8 cellular contexts compared by ENCODE assay signal in genomic region chr2:159290289-159290907, GRCh38. TPM values are rescaled to one million over a fixed set of nuclear protein-coding genes. Genes with fewer than 3 reads are reported as not detected.
DNase-seq lines count a peak whose midpoint lies in the region; ATAC-seq, FAIRE-seq and TF ChIP-seq lines count a peak whose summit lies in the region.

No MANE protein-coding gene starts in this region.

- POLR2A ChIA-PET in K562 (lab: Yijun Ruan, JAX): interaction anchor here (1.3 kb wide), 2 partner anchors 12 to 422 kb away, joined by 3 to 4 read pairs; partner anchors contain the start of gene MARCHF7

- H3K4me1 ChIP-seq in ACC112 (ENCODE audit: control insufficient read depth, insufficient read depth, low read length, unreplicated experiment): peaks cover 21% of the 10 kb centered on the region
- peaks cover 24 to 27% of the 10 kb centered on the region in 2 experiments for H3K4me1 ChIP-seq in K562 (replicated peaks in 1 of 2; ENCODE audit: control insufficient read depth in 2 of 2, insufficient read depth in 2 of 2, low read length in 2 of 2)

- H3K9me3 ChIP-seq in K562 (replicated peaks; ENCODE audit: control insufficient read depth, insufficient read depth, low read depth, low read length): no peaks in the 10 kb centered on the region

- H3K79me2 ChIP-seq in ACC112 (ENCODE audit: control insufficient read depth, insufficient read depth, low read length, unreplicated experiment): peaks cover 5% of the 10 kb centered on the region
- peaks cover 11% of the 10 kb centered on the region for H3K79me2 ChIP-seq in K562 (ENCODE audit: control insufficient read depth, insufficient read depth, low read length)

- H3K9me1 ChIP-seq in K562 (ENCODE audit: control insufficient read depth, insufficient read depth, low read length): no peaks in the 10 kb centered on the region

- peak overlapping the region; percentile 77 to 95 for H3K27ac Mint-ChIP-seq in stimulated activated naive CD8-positive, alpha-beta T cell treated with anti-CD3 and anti-CD28 coated beads, Interleukin-15, amount 100 ng/mL, for 72 hours

- no peaks in the 10 kb centered on the region for H4K20me1 ChIP-seq in K562 (replicated peaks; ENCODE audit: control insufficient read depth, insufficient read depth, low read length)

- H3K27ac ChIP-seq in ACC112 (ENCODE audit: low read depth, low read length): no peak overlapping the region
- H3K27ac ChIP-seq in K562 (ENCODE audit: extremely low read depth, low read depth, low read length): no peak overlapping the region

- TF ChIP-seq CTCF in GM06990 (IDR thresholded peaks at IDR 0.05; ENCODE audit: insufficient read depth, low read length, poor library complexity, severe bottlenecking): no peak
- 0 out of 6 replicates have a peak, but pooled peaks of 1 of the 3 experiments have one; percentile 7 for TF ChIP-seq CTCF in K562 (IDR thresholded peaks at IDR 0.05 in 2 of 3, conservative IDR thresholded peaks at IDR 0.05 in 1 of 3; ENCODE audit: insufficient read depth in 2 of 3, low read depth in 1 of 3, low read length in 3 of 3)

- in situ Hi-C loops in K562 (cut with MboI): no loop called here

- H3K9ac ChIP-seq in K562 (ENCODE audit: insufficient read depth in 1 of 2, low read depth in 2 of 2, low read length in 2 of 2): no peak overlapping the region

- intact Hi-C loops in K562 (cut with micrococcal nuclease): no loop called here

- CTCF ChIA-PET in K562 (lab: Yijun Ruan, JAX; ENCODE audit: low intra/inter-chr PET ratio): no interaction called here

- no peak overlapping the region for H3K4me2 ChIP-seq in K562 (ENCODE audit: insufficient read depth, low read length)

- no peaks in the 10 kb centered on the region for H3K27me3 Mint-ChIP-seq in stimulated activated naive CD8-positive, alpha-beta T cell treated with anti-CD3 and anti-CD28 coated beads, Interleukin-15, amount 100 ng/mL, for 72 hours

- peak; percentile 34; the same call in 1 of the 2 replicates for TF ChIP-seq EP300 in K562 (IDR thresholded peaks at IDR 0.05; ENCODE audit: low read length)

- no peak for FAIRE-seq in K562 (lab: Jason Lieb, UNC)

- H3K4me3 ChIP-seq in ACC112 (ENCODE audit: low read depth, low read length) (no peak overlapping the region), GM06990 (replicated peaks; ENCODE audit: low read depth, low read length) (no peak overlapping the region), K562 (no peak overlapping the region)

- no peaks in the 10 kb centered on the region for H3K36me3 ChIP-seq in ACC112 (ENCODE audit: insufficient read depth, low read length)
- H3K36me3 ChIP-seq in GM06990 (ENCODE audit: control insufficient read depth, insufficient read depth, low read length): no peaks in the 10 kb centered on the region
- no peaks in the 10 kb centered on the region for H3K36me3 ChIP-seq in K562 (ENCODE audit: control insufficient read depth, insufficient read depth, low read length)

- no peaks in the 10 kb centered on the region for H3K9me3 Mint-ChIP-seq in stimulated activated naive CD8-positive, alpha-beta T cell treated with anti-CD3 and anti-CD28 coated beads, Interleukin-15, amount 100 ng/mL, for 72 hours

- H3K27me3 ChIP-seq in ACC112 (ENCODE audit: insufficient read depth, low read length) (no peaks in the 10 kb centered on the region), GM06990 (replicated peaks; ENCODE audit: control insufficient read depth, insufficient read depth, low read length) (no peaks in the 10 kb centered on the region), K562 (ENCODE audit: control insufficient read depth in 2 of 2, insufficient read depth in 2 of 2, low read length in 2 of 2) (no peaks in the 10 kb centered on the region)

- H2AFZ ChIP-seq in ACC112 (ENCODE audit: low read length, unreplicated experiment) (peak overlapping the region; percentile 1), K562 (ENCODE audit: low read depth, low read length) (peak overlapping the region; percentile 52)

- TF ChIP-seq RAD21 in K562 (CRISPR knock-in tag; conservative IDR thresholded peaks at IDR 0.05 in 1 of 2, IDR thresholded peaks at IDR 0.05 in 1 of 2): peak in 1 of 2 experiments; percentile 22; a peak in 1 of 4 replicates

- no TSS peak for BruUV-seq in K562 (replicated peaks; lab: Mats Ljungman, UMichigan)

- TF ChIP-seq POLR2A in K562 (conservative IDR thresholded peaks at IDR 0.05): no peak

- H3K4me3 Mint-ChIP-seq in stimulated activated naive CD8-positive, alpha-beta T cell treated with anti-CD3 and anti-CD28 coated beads, Interleukin-15, amount 100 ng/mL, for 72 hours: peak overlapping the region; percentile 40 to 44

- WGBS in K562 (ENCODE audit: insufficient coverage, low coverage, missing lambda C conversion rate): 30% methylated on average over 7 of the region's 7 CpGs

- H3K4me1 Mint-ChIP-seq in stimulated activated naive CD8-positive, alpha-beta T cell treated with anti-CD3 and anti-CD28 coated beads, Interleukin-15, amount 100 ng/mL, for 72 hours: peaks cover 34% of the 10 kb centered on the region

- ATAC-seq in K562 (no peak), HG03175 (IDR thresholded peaks at IDR 0.05; ENCODE audit: unreplicated experiment) (no peak)
- peak; percentile 59 for ATAC-seq in stimulated activated naive CD8-positive, alpha-beta T cell treated with anti-CD3 and anti-CD28 coated beads, Interleukin-15, amount 100 ng/mL, for 72 hours

- peak; percentile 39 for DNase-seq in GM06990 (ENCODE audit: extremely low read depth, insufficient read length)
- peak; percentile 66 for DNase-seq in NCI-H748 (lab: John Stamatoyannopoulos, UW; ENCODE audit: unreplicated experiment)
- peak in 1 of 4 experiments; percentile 49 for DNase-seq in K562 (ENCODE audit: extremely low read depth in 1 of 4, low spot score in 3 of 4)
- DNase-seq in stimulated activated naive CD8-positive, alpha-beta T cell treated with anti-CD3 and anti-CD28 coated beads, Interleukin-15, amount 100 ng/mL, for 72 hours: peak; percentile 49 to 56
- no peak for DNase-seq in COLO829 (ENCODE audit: low spot score)
- no peak for DNase-seq in NCI-H446 treated with DMSO at 0.1 percent for 48 hours (lab: John Stamatoyannopoulos, UW)

TF ChIP-seq in K562, 482 proteins besides CTCF, POLR2A, EP300 and RAD21 (continues in another document):
- TF ChIP-seq, protein P1, sequence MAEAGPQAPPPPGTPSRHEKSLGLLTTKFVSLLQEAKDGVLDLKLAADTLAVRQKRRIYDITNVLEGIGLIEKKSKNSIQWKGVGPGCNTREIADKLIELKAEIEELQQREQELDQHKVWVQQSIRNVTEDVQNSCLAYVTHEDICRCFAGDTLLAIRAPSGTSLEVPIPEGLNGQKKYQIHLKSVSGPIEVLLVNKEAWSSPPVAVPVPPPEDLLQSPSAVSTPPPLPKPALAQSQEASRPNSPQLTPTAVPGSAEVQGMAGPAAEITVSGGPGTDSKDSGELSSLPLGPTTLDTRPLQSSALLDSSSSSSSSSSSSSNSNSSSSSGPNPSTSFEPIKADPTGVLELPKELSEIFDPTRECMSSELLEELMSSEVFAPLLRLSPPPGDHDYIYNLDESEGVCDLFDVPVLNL (CRISPR knock-in tag; IDR thresholded peaks at IDR 0.05; ENCODE audit: low read depth): no peak
- no peak for TF ChIP-seq JUNB (CRISPR knock-in tag; conservative IDR thresholded peaks at IDR 0.05)
- TF ChIP-seq ZNF717 (CRISPR knock-in tag; IDR thresholded peaks at IDR 0.05): no peak
- peak; percentile 38; the same call in 1 of the 2 replicates for TF ChIP-seq JUND (IDR thresholded peaks at IDR 0.05; ENCODE audit: borderline replicate concordance, low read depth, low read length)
- TF ChIP-seq JUND (tag; IDR thresholded peaks at IDR 0.05; ENCODE audit: borderline replicate concordance, low read depth, low read length): 0 out of 3 replicates have a peak, but pooled peaks have one; percentile 37
- TF ChIP-seq CCNT2 (IDR thresholded peaks at IDR 0.05; ENCODE audit: borderline replicate concordance, extremely low read depth, insufficient read length, low read depth, low read length): peak; percentile 17
- no peak for TF ChIP-seq ZNF449 (CRISPR knock-in tag; IDR thresholded peaks at IDR 0.05)
- TF ChIP-seq DPF2 (IDR thresholded peaks at IDR 0.05): peak; percentile 71
- TF ChIP-seq POLR2AphosphoS2 (IDR thresholded peaks at IDR 0.05; ENCODE audit: low read length): no peak
- no peak for TF ChIP-seq ZNF347 (CRISPR knock-in tag; IDR thresholded peaks at IDR 0.05; ENCODE audit: low read depth)
- TF ChIP-seq MTA1 (IDR thresholded peaks at IDR 0.05; ENCODE audit: borderline replicate concordance): no peak
- TF ChIP-seq GATAD2A (IDR thresholded peaks at IDR 0.05): no peak
- no peak for TF ChIP-seq XRCC4 (IDR thresholded peaks at IDR 0.05; ENCODE audit: extremely low read depth, insufficient read depth, insufficient read length)

RNA-seq across cellular contexts. Expression of gene WDSUB1, which starts 3.9 kb away (rescaled TPM):
- total RNA-seq in K562 (2011; cell fraction: chromatin; rRNA removed; ENCODE audit: low replicate concordance): 19.6 and 26.3 TPM in 2 replicates
- 7.2 and 12.6 TPM in 2 replicates for total RNA-seq in K562 (2011; cell fraction: nucleolus; rRNA removed)
- total RNA-seq in K562 (2011; cell fraction: nucleoplasm; rRNA removed): 10.6 and 11.9 TPM in 2 replicates
- 7.7 and 9.0 TPM in 2 replicates for total RNA-seq in K562 (2014; rRNA removed)
- 13.7 TPM in 2 replicates for total RNA-seq in K562 (2014; rRNA removed; fragmentation: Illumina TruSeq; extraction: Trizol)
- 11.2 and 12.3 TPM in 2 replicates for total RNA-seq in K562 (2015; rRNA removed; fragmentation: Illumina TruSeq; extraction: Trizol)
- 10.0 and 10.9 TPM in 2 replicates for total RNA-seq in K562 (2021)
- polyA plus RNA-seq in K562 (2011; rRNA removed): 9.4 and 10.0 TPM in 2 replicates
- 4.2 and 6.7 TPM in 2 replicates for polyA plus RNA-seq in K562 (2011; cell fraction: cytosol; rRNA removed)
- polyA plus RNA-seq in K562 (2011; cell fraction: nucleus; rRNA removed): 12.5 and 14.2 TPM in 2 replicates
- 10.9 and 18.0 TPM in 2 replicates for polyA plus RNA-seq in K562 (2012)
- 10.0 and 11.1 TPM in 2 replicates for polyA plus RNA-seq in K562 (2014; fragmentation: Illumina TruSeq; extraction: Trizol)
- 1 to 10 TPM; 5.2 to 6.3 TPM for polyA plus RNA-seq in K562 (2014; fragmentation: Nextera tagmentation; extraction: Ambion mirVana)
- polyA plus RNA-seq in K562 (2014; rRNA removed): 8.5 and 12.3 TPM in 2 replicates
- 16.4 and 18.0 TPM in 2 replicates for polyA minus RNA-seq in K562 (2011; rRNA and poly(A)+ RNA removed)
- polyA minus RNA-seq in K562 (2011; cell fraction: cytosol; rRNA and poly(A)+ RNA removed): 8.0 and 8.3 TPM in 2 replicates
- 11.3 and 18.9 TPM in 2 replicates for polyA minus RNA-seq in K562 (2011; cell fraction: nucleus; rRNA and poly(A)+ RNA removed)

Comparison
In these comparisons a context has a peak if more than half of its experiments do, and no peak if none do; other contexts are left out.
1. DNase-seq: peak in GM06990 (single experiment), NCI-H748 (single experiment) and stimulated activated naive CD8-positive, alpha-beta T cell treated with anti-CD3 and anti-CD28 coated beads, Interleukin-15, amount 100 ng/mL, for 72 hours (2 of 2); none in COLO829 (single experiment) and NCI-H446 treated with DMSO at 0.1 percent for 48 hours (single experiment).